ENCODE assay signal across 13 cellular contexts in genomic region chr7:146659732-146660131, GRCh38.
"Had no signal": no experiment of that assay in that cellular context is flagged by ENCODE, and none has a peak within 500 bp of the region (broad histone marks: within the 10 kb centered on the region; RNA-seq: fewer than 3 reads in every experiment).

No MANE protein-coding gene starts in this region.

- DNase-seq: activated T-cell treated with anti-CD3 and anti-CD28 coated beads, Interleukin-2, amount 50 U/mL, for 1 hour; adrenal gland; central memory CD4-positive, alpha-beta T cell; effector memory CD4-positive, alpha-beta T cell; foreskin melanocyte; left ventricle myocardium inferior; mammary epithelial cell; naive thymus-derived CD8-positive, alpha-beta T cell; spleen; stimulated activated CD4-positive, alpha-beta T cell treated with anti-CD3 and anti-CD28 coated beads, Interleukin-4, amount 100 ng/mL, for 1 hour; stimulated activated naive CD4-positive, alpha-beta T cell; T-helper 9 cell; testis had no signal
